In the genomic region with DNA sequence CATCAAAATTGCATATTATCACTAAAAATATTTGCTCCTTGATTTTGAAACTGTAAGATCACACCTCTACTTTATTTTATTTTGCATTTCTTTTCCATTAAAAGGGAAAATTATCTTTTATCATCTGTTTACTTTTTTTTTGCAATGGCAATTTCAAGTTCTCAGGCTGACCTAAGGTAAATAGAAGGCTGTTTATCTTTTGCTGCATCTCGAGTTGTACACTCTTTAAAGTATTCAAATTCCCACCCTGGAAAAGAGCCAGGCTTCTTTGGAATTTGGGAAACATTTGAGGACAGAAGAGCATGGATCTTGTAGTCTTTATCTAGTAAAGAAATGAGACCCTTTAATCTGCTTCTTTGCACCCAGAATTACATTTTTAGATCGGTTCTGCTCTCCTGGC, we compare ENCODE assay signal across 27 cellular contexts.
"Had no signal": no experiment of that assay in that cellular context is flagged by ENCODE, and none has a peak within 500 bp of the region (broad histone marks: within the 10 kb centered on the region; RNA-seq: fewer than 3 reads in every experiment).

No MANE protein-coding gene starts in this region.

- H3K4me3 ChIP-seq: ascending aorta, cardiac muscle cell, colonic mucosa, MG63 had no signal

- DNase-seq: activated CD4-positive, alpha-beta T cell treated with anti-CD3 and anti-CD28 coated beads for 1 hour; activated CD4-positive, alpha-beta T cell treated with anti-CD3 and anti-CD28 coated beads for 48 hours; activated CD4-positive, CD25-positive, alpha-beta regulatory T cell; activated CD8-positive, alpha-beta T cell treated with anti-CD3 and anti-CD28 coated beads for 36 hours; activated effector memory CD4-positive, alpha-beta T cell treated with anti-CD3 and anti-CD28 coated beads, Interleukin-2, amount 50 U/mL, for 16 hours; activated naive CD4-positive, alpha-beta T cell; activated naive CD4-positive, alpha-beta T cell treated with anti-CD3 and anti-CD28 coated beads, Interleukin-2, amount 50 U/mL, for 16 hours; activated naive CD8-positive, alpha-beta T cell treated with anti-CD3 and anti-CD28 coated beads for 36 hours; activated T-cell treated with anti-CD3 and anti-CD28 coated beads, Interleukin-2, amount 50 U/mL, for 1 hour; activated T-cell treated with anti-CD3 and anti-CD28 coated beads, Interleukin-2, amount 50 U/mL, for 72 hours; amygdala; colonic mucosa; MG63; NCI-H1048; NCI-H1417; NCI-H146; NCI-H187; NCI-H2029 treated with DMSO at 0.1 percent for 48 hours; NCI-H2107; NCI-H510A; NCI-H748 treated with DMSO at 0.1 percent for 48 hours; NK-92 treated with Interleukin-12 subunit alpha and Interleukin-12 subunit beta, amount 100 ng/mL, for 24 hours; SHP77; T1000; WERI-Rb-1 had no signal

- H3K9me3 ChIP-seq: ascending aorta, colonic mucosa, MG63 had no signal

- H3K4me1 ChIP-seq: colonic mucosa had no signal

- H3K36me3 ChIP-seq: ascending aorta, cardiac muscle cell, colonic mucosa, MG63, WERI-Rb-1 had no signal

- H3K27me3 ChIP-seq: ascending aorta, cardiac muscle cell, MG63 had no signal
